8 cellular contexts compared by ENCODE assay signal in genomic region chr6:149316740-149317655, GRCh38. TPM values are rescaled to one million over a fixed set of nuclear protein-coding genes. Genes with fewer than 3 reads are reported as not detected.
DNase-seq lines count a peak whose midpoint lies in the region; ATAC-seq and TF ChIP-seq lines count a peak whose summit lies in the region.

No MANE protein-coding gene starts in this region.

- ATAC-seq in GM19035 (IDR thresholded peaks at IDR 0.05; ENCODE audit: unreplicated experiment): peak; percentile 72
- ATAC-seq in HG03280 (IDR thresholded peaks at IDR 0.05; ENCODE audit: unreplicated experiment): peak; percentile 67
- ATAC-seq in activated CD4-positive, alpha-beta T cell treated with anti-CD3 and anti-CD28 coated beads for 36 hours: peak; percentile 71
- ATAC-seq in left colon: peak; percentile 91

- intact Hi-C loops in activated CD4-positive, alpha-beta T cell treated with anti-CD3 and anti-CD28 coated beads for 36 hours (cut with DNase I, micrococcal nuclease): loop anchor here (1.0 to 5.0 kb wide), 7 partner anchors 45 to 1280 kb away; partner anchors contain the start of gene PLEKHG1 (in 1 of the 2)
- intact Hi-C loops in left colon (cut with DNase I, micrococcal nuclease): no loop called here

- TF ChIP-seq CTCF in choroid plexus epithelial cell (conservative IDR thresholded peaks at IDR 0.05; ENCODE audit: low read depth, low read length): no peak

- peaks cover 21% of the 10 kb centered on the region for H3K36me3 Mint-ChIP-seq in activated CD4-positive, alpha-beta T cell treated with anti-CD3 and anti-CD28 coated beads for 36 hours (ENCODE audit: low read depth)

- POLR2A ChIA-PET in activated CD4-positive, alpha-beta T cell treated with anti-CD3 and anti-CD28 coated beads for 36 hours (lab: Charles Lee): interaction anchor here (0.5 to 2.0 kb wide), 6 partner anchors 46 to 284 kb away, joined by 3 to 10 read pairs (median 4); no protein-coding TSS in a partner anchor

- DNase-seq in AML-193 (lab: John Stamatoyannopoulos, UW) (peak; percentile 90), NCI-H446 treated with DMSO at 0.1 percent for 48 hours (lab: John Stamatoyannopoulos, UW) (peak; percentile 74), choroid plexus epithelial cell (ENCODE audit: low read depth) (peak; percentile 93), left colon (peak; percentile 89 to 91)
- DNase-seq in activated CD4-positive, alpha-beta T cell treated with anti-CD3 and anti-CD28 coated beads for 36 hours: peak; percentile 94
- DNase-seq in stimulated activated CD4-positive, alpha-beta T cell treated with anti-CD3 and anti-CD28 coated beads, Interleukin-1b, Interleukin-23, amount 100 ng/mL, for 4 hours (ENCODE audit: low read depth in 2 of 2): peak; percentile 80 to 83

- H3K4me3 Mint-ChIP-seq in activated CD4-positive, alpha-beta T cell treated with anti-CD3 and anti-CD28 coated beads for 36 hours: peak overlapping the region; percentile 88

- H3K27ac Mint-ChIP-seq in activated CD4-positive, alpha-beta T cell treated with anti-CD3 and anti-CD28 coated beads for 36 hours: peak overlapping the region; percentile 92

- no peaks in the 10 kb centered on the region for H3K9me3 Mint-ChIP-seq in activated CD4-positive, alpha-beta T cell treated with anti-CD3 and anti-CD28 coated beads for 36 hours (ENCODE audit: low read depth)

- peaks cover 23% of the 10 kb centered on the region for H3K4me1 Mint-ChIP-seq in activated CD4-positive, alpha-beta T cell treated with anti-CD3 and anti-CD28 coated beads for 36 hours

- H3K4me3 ChIP-seq in choroid plexus epithelial cell (ENCODE audit: low read depth, low read length): peak overlapping the region; percentile 89

- no peaks in the 10 kb centered on the region for H3K27me3 Mint-ChIP-seq in activated CD4-positive, alpha-beta T cell treated with anti-CD3 and anti-CD28 coated beads for 36 hours

- CTCF ChIA-PET in activated CD4-positive, alpha-beta T cell treated with anti-CD3 and anti-CD28 coated beads for 36 hours (lab: Charles Lee): interaction anchor here (0.7 to 1.1 kb wide), 6 partner anchors 37 to 283 kb away, joined by 3 to 5 read pairs (median 3); partner anchors contain the start of gene PPIL4

RNA-seq across cellular contexts. Expression of gene TAB2, which starts 0.5 kb away (rescaled TPM):
- total RNA-seq in activated CD4-positive, alpha-beta T cell treated with anti-CD3 and anti-CD28 coated beads for 36 hours: 10 to 100 TPM; 65.8 to 94.1 TPM
- 10 to 100 TPM; 57.7 to 69.5 TPM for total RNA-seq in left colon

Comparison
In these comparisons a context has a peak if more than half of its experiments do, and no peak if none do; other contexts are left out.
1. Peak in every context shown above with its lines: DNase-seq, ATAC-seq and H3K4me3 ChIP-seq.
2. intact Hi-C loops: an anchor here in activated CD4-positive, alpha-beta T cell treated with anti-CD3 and anti-CD28 coated beads for 36 hours (1.0 to 5.0 kb wide); none called in left colon.